In the genomic region with DNA sequence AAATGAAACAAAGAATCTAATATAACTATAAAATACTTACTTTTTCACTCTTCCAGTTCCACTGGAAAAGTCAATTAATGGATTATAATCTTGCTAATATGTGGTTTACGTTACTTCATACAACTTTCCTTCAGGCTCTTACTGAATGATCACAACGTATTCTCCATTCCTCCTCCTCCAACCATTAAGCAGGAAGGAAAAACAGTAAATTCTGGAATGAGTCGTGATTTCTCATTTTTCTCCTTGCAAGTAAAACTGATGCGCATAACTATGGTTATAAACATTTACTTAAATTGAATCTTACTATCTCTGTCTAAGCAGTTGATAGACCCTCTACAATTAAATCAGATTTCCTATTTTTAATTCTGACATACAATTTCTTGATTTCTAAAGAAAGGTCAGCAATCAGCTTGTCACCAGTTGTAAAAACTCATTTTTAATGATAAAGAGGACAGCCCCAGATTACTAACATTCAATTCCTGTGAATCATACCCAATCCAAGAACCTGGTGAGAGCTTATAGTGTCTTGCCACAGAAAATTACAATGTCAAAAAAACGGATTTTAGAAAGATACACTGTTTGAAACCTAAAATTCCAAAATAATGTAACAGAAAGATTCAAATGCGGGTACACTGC, we compare ENCODE assay signal across 21 cellular contexts.
A peak's percentile ranks its signal among the peaks of the same experiment; 100 is the strongest.
DNase-seq lines count a peak whose midpoint lies in the region; ATAC-seq and TF ChIP-seq lines count a peak whose summit lies in the region.
"Had no signal": no experiment of that assay in that cellular context is flagged by ENCODE, and none has a peak within 500 bp of the region (broad histone marks: within the 10 kb centered on the region; RNA-seq: fewer than 3 reads in every experiment).

No MANE protein-coding gene starts in this region.

- H3K27ac ChIP-seq in RWPE1, result no peak overlapping the region
- H3K27ac ChIP-seq: 22Rv1, neural progenitor cell, Peyer's patch had no signal

- TF ChIP-seq CTCF in RWPE1 (conservative IDR thresholded peaks at IDR 0.05; ENCODE audit: low read depth), result no peak
- no peak for TF ChIP-seq CTCF in epithelial cell of esophagus (IDR thresholded peaks at IDR 0.05; ENCODE audit: insufficient read depth, low read depth, low read length, missing control alignments)

- intact Hi-C loops in activated CD4-positive, alpha-beta T cell treated with anti-CD3 and anti-CD28 coated beads, Interleukin-2, amount 10 ng/mL, durations not matched to agents 24 days and 14 days (cut with micrococcal nuclease), result no loop called here

- POLR2A ChIA-PET in RWPE1 (lab: Yijun Ruan, JAX; ENCODE audit: low non-redundant PET), result no interaction called here

- CTCF ChIA-PET in RWPE1 (lab: Yijun Ruan, JAX), result interaction anchor here (0.7 kb wide), 1 partner anchor 187 kb away, joined by 3 read pairs; no protein-coding TSS in a partner anchor

- H3K4me1 Mint-ChIP-seq in activated CD4-positive, alpha-beta T cell treated with anti-CD3 and anti-CD28 coated beads, Interleukin-2, amount 10 ng/mL, durations not matched to agents 24 days and 14 days, result peaks cover 2% of the 10 kb centered on the region
- H3K4me1 Mint-ChIP-seq: neural progenitor cell had no signal

- H3K27ac Mint-ChIP-seq in activated CD4-positive, alpha-beta T cell treated with anti-CD3 and anti-CD28 coated beads, Interleukin-2, amount 10 ng/mL, durations not matched to agents 24 days and 14 days, result peak overlapping the region; percentile 7
- H3K27ac Mint-ChIP-seq: neural progenitor cell, T-helper 17 cell had no signal

- H3K36me3 Mint-ChIP-seq in activated CD4-positive, alpha-beta T cell treated with anti-CD3 and anti-CD28 coated beads, Interleukin-2, amount 10 ng/mL, durations not matched to agents 24 days and 14 days (ENCODE audit: low read depth), result peaks cover 61% of the 10 kb centered on the region

- H3K27me3 Mint-ChIP-seq in activated CD4-positive, alpha-beta T cell treated with anti-CD3 and anti-CD28 coated beads, Interleukin-2, amount 10 ng/mL, durations not matched to agents 24 days and 14 days, result no peaks in the 10 kb centered on the region
- H3K27me3 Mint-ChIP-seq: T-helper 17 cell had no signal

- DNase-seq in activated CD4-positive, alpha-beta T cell treated with anti-CD3 and anti-CD28 coated beads, Interleukin-2, amount 10 ng/mL, durations not matched to agents 24 days and 14 days, result no peak
- no peak for DNase-seq in activated CD4-positive, alpha-beta T cell treated with anti-CD3 and anti-CD28 coated beads, Interleukin-2, amount 50 U/mL, for 4 hours
- DNase-seq in RWPE1 (ENCODE audit: low spot score) (peak; percentile 15), epithelial cell of esophagus (ENCODE audit: low read depth) (peak; percentile 7), renal cortical epithelial cell (ENCODE audit: low read depth) (peak; percentile 38), anterior cingulate cortex (lab: John Stamatoyannopoulos, UW) (no peak), NCI-H1105 (lab: John Stamatoyannopoulos, UW) (no peak)
- DNase-seq: activated T-cell treated with anti-CD3 and anti-CD28 coated beads, Interleukin-2, amount 50 U/mL, for 1 hour; COR-L47; cortex of kidney; H9; NCI-H187; NCI-H526 treated with DMSO at 0.1 percent for 48 hours; Peyer's patch; stimulated activated naive CD8-positive, alpha-beta T cell treated with anti-CD3 and anti-CD28 coated beads, Interleukin-15, Interleukin-2, amounts not matched to agents 100 U/mL and 50 U/mL, for 24 hours; T-helper 17 cell had no signal

- no peak overlapping the region for H3K4me3 Mint-ChIP-seq in activated CD4-positive, alpha-beta T cell treated with anti-CD3 and anti-CD28 coated beads, Interleukin-2, amount 10 ng/mL, durations not matched to agents 24 days and 14 days
- H3K4me3 Mint-ChIP-seq: H9, neural progenitor cell, T-helper 17 cell had no signal

- no peak for ATAC-seq in HG02852 (IDR thresholded peaks at IDR 0.05; ENCODE audit: unreplicated experiment)
- ATAC-seq: esophagus mucosa; stimulated activated naive CD8-positive, alpha-beta T cell treated with anti-CD3 and anti-CD28 coated beads, Interleukin-15, Interleukin-2, amounts not matched to agents 100 U/mL and 50 U/mL, for 24 hours; T-helper 17 cell had no signal

- H3K4me3 ChIP-seq in epithelial cell of esophagus (ENCODE audit: low read length), result no peak overlapping the region
- H3K4me3 ChIP-seq: lung, neural progenitor cell, Peyer's patch had no signal

- H3K9me3 Mint-ChIP-seq in activated CD4-positive, alpha-beta T cell treated with anti-CD3 and anti-CD28 coated beads, Interleukin-2, amount 10 ng/mL, durations not matched to agents 24 days and 14 days, result no peaks in the 10 kb centered on the region
- H3K9me3 Mint-ChIP-seq: H9, neural progenitor cell had no signal

Comparison
In these comparisons a context has a peak if more than half of its experiments do, and no peak if none do; other contexts are left out.
1. DNase-seq: peak in RWPE1 (single experiment), epithelial cell of esophagus (single experiment) and renal cortical epithelial cell (single experiment); none in activated CD4-positive, alpha-beta T cell treated with anti-CD3 and anti-CD28 coated beads, Interleukin-2, amount 10 ng/mL, durations not matched to agents 24 days and 14 days (single experiment), activated CD4-positive, alpha-beta T cell treated with anti-CD3 and anti-CD28 coated beads, Interleukin-2, amount 50 U/mL, for 4 hours (0 of 2), anterior cingulate cortex (0 of 58) and NCI-H1105 (single experiment).